Comparison of ENCODE assay signal across 2 cellular contexts in the genomic region with DNA sequence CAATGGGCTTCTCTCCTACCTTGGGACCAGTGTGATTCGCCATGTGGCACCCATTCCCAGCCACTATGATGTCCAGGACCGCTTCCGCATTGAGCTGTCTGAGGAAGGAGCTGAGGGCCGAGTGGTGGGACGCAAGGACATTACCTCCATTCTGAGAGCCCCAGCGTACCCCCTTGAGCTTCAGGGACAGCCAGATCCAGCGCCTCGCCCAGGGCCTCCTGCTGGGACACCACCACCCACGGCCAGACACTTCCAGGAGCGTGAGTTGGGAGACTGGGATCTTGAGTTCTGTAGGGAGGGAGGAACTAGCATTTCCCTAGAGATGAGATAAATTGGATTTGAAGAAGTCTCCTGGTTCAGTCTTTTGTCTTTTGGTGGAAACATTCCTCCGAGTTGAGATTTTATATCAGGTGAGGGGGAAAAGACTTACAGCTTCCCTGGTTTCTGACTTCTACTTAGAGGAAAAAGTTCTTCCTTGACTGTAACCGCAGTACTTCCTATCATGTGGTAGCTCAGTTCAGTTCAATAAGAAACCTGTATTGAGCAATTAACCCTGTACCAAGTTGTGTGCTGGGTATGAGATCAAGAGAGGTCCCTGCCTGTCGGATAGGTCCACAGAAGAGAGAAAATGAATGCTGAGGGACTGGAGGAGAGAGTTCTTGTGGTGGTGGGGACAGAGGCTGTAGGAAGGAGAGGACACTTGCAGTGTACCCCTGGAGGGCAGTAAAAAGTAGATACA.
TF ChIP-seq lines count a peak whose summit lies in the region.

No MANE protein-coding gene starts in this region.

TF ChIP-seq in SK-N-SH, 30 proteins besides CTCF, POLR2A, EP300 and RAD21 (continued from another document):
- TF ChIP-seq, protein P1, sequence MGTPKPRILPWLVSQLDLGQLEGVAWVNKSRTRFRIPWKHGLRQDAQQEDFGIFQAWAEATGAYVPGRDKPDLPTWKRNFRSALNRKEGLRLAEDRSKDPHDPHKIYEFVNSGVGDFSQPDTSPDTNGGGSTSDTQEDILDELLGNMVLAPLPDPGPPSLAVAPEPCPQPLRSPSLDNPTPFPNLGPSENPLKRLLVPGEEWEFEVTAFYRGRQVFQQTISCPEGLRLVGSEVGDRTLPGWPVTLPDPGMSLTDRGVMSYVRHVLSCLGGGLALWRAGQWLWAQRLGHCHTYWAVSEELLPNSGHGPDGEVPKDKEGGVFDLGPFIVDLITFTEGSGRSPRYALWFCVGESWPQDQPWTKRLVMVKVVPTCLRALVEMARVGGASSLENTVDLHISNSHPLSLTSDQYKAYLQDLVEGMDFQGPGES (IDR thresholded peaks at IDR 0.05; ENCODE audit: low read depth, low read length) = no peak
TF ChIP-seq in SK-N-SH: peak in this region for 0.

TF ChIP-seq in SK-N-SH treated with all-trans-retinoic acid at 6 μM for 48 hours, 23 proteins besides CTCF, POLR2A, EP300 and RAD21 (continued from another document):
- TF ChIP-seq SNAI2 (CRISPR knock-in tag; IDR thresholded peaks at IDR 0.05) (no peak), ZNF8 (CRISPR knock-in tag; IDR thresholded peaks at IDR 0.05) (no peak), ARNTL (CRISPR knock-in tag; IDR thresholded peaks at IDR 0.05; ENCODE audit: borderline replicate concordance, low read depth) (no peak), PPARA (CRISPR knock-in tag; IDR thresholded peaks at IDR 0.05; ENCODE audit: borderline replicate concordance) (no peak), OSR1 (CRISPR knock-in tag; IDR thresholded peaks at IDR 0.05) (no peak), BACH2 (CRISPR knock-in tag; IDR thresholded peaks at IDR 0.05; ENCODE audit: borderline replicate concordance) (no peak), ESRRG (CRISPR knock-in tag; IDR thresholded peaks at IDR 0.05) (no peak), RARB (CRISPR knock-in tag; IDR thresholded peaks at IDR 0.05) (no peak), ZC3H10 (CRISPR knock-in tag; IDR thresholded peaks at IDR 0.05) (no peak), ZNF70 (CRISPR knock-in tag; IDR thresholded peaks at IDR 0.05) (no peak)
- TF ChIP-seq, protein P2, sequence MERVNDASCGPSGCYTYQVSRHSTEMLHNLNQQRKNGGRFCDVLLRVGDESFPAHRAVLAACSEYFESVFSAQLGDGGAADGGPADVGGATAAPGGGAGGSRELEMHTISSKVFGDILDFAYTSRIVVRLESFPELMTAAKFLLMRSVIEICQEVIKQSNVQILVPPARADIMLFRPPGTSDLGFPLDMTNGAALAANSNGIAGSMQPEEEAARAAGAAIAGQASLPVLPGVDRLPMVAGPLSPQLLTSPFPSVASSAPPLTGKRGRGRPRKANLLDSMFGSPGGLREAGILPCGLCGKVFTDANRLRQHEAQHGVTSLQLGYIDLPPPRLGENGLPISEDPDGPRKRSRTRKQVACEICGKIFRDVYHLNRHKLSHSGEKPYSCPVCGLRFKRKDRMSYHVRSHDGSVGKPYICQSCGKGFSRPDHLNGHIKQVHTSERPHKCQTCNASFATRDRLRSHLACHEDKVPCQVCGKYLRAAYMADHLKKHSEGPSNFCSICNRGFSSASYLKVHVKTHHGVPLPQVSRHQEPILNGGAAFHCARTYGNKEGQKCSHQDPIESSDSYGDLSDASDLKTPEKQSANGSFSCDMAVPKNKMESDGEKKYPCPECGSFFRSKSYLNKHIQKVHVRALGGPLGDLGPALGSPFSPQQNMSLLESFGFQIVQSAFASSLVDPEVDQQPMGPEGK (CRISPR knock-in tag; IDR thresholded peaks at IDR 0.05; ENCODE audit: borderline replicate concordance) = no peak
- TF ChIP-seq, protein P3, sequence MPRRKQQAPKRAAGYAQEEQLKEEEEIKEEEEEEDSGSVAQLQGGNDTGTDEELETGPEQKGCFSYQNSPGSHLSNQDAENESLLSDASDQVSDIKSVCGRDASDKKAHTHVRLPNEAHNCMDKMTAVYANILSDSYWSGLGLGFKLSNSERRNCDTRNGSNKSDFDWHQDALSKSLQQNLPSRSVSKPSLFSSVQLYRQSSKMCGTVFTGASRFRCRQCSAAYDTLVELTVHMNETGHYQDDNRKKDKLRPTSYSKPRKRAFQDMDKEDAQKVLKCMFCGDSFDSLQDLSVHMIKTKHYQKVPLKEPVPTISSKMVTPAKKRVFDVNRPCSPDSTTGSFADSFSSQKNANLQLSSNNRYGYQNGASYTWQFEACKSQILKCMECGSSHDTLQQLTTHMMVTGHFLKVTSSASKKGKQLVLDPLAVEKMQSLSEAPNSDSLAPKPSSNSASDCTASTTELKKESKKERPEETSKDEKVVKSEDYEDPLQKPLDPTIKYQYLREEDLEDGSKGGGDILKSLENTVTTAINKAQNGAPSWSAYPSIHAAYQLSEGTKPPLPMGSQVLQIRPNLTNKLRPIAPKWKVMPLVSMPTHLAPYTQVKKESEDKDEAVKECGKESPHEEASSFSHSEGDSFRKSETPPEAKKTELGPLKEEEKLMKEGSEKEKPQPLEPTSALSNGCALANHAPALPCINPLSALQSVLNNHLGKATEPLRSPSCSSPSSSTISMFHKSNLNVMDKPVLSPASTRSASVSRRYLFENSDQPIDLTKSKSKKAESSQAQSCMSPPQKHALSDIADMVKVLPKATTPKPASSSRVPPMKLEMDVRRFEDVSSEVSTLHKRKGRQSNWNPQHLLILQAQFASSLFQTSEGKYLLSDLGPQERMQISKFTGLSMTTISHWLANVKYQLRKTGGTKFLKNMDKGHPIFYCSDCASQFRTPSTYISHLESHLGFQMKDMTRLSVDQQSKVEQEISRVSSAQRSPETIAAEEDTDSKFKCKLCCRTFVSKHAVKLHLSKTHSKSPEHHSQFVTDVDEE (CRISPR knock-in tag; IDR thresholded peaks at IDR 0.05) = no peak
- TF ChIP-seq, protein P4, sequence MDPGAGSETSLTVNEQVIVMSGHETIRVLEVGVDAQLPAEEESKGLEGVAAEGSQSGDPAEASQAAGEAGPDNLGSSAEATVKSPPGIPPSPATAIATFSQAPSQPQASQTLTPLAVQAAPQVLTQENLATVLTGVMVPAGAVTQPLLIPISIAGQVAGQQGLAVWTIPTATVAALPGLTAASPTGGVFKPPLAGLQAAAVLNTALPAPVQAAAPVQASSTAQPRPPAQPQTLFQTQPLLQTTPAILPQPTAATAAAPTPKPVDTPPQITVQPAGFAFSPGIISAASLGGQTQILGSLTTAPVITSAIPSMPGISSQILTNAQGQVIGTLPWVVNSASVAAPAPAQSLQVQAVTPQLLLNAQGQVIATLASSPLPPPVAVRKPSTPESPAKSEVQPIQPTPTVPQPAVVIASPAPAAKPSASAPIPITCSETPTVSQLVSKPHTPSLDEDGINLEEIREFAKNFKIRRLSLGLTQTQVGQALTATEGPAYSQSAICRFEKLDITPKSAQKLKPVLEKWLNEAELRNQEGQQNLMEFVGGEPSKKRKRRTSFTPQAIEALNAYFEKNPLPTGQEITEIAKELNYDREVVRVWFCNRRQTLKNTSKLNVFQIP (CRISPR knock-in tag; IDR thresholded peaks at IDR 0.05; ENCODE audit: borderline replicate concordance, low read depth) = no peak
- TF ChIP-seq, protein P5, sequence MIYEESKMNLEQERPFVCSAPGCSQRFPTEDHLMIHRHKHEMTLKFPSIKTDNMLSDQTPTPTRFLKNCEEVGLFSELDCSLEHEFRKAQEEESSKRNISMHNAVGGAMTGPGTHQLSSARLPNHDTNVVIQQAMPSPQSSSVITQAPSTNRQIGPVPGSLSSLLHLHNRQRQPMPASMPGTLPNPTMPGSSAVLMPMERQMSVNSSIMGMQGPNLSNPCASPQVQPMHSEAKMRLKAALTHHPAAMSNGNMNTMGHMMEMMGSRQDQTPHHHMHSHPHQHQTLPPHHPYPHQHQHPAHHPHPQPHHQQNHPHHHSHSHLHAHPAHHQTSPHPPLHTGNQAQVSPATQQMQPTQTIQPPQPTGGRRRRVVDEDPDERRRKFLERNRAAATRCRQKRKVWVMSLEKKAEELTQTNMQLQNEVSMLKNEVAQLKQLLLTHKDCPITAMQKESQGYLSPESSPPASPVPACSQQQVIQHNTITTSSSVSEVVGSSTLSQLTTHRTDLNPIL (CRISPR knock-in tag; IDR thresholded peaks at IDR 0.05; ENCODE audit: low read depth) = no peak
